ENCODE assay signal across 1 cellular context in the genomic region with DNA sequence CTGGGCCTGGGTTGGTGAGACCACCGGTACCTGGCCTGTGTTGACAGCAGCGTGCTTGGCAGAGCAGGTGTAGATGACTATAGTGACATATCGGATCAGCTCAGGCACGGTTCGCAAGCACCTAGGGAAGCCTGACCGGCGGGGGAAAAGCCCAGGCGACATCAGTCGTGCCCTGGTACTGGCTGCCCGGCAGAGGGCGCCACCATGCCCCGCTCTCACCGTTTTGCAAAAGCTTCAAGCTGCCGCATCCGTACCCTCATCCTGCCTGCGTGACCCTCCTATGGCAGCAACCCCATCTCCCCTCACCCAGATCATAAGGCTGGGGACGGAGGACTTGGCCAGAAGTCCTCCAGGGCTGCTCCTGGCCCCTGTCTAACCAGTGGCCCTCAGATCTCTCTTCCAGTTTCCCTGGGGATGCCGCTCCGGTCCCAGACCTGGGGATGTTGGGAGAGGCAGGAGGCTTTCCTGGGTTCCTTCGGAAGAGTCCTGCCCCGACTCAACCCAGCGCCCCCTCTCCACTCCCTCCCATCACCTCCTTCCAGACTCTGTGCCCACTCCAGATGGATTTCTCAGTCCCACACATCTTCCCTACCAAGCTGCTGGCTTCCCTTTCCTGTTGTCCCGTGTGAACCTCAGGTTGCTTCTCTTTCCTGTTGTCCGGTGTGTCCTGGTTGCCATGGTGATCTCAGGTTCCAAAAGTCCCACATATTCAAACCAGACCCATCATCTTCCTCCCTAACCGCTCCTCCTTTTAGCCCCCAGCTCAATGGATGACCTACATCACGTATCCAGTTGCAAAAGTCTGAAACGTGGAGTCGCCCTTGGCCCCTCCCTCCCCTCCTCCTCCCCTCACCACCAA.
TF ChIP-seq lines count a peak whose summit lies in the region.

No MANE protein-coding gene starts in this region.

TF ChIP-seq in GM12878, 131 proteins besides CTCF, POLR2A, EP300 and RAD21:
- 0 out of 2 replicates have a peak, but pooled peaks have one; percentile 9 for TF ChIP-seq ATF7 (IDR thresholded peaks at IDR 0.05; ENCODE audit: low read depth)
- TF ChIP-seq SMC3 (IDR thresholded peaks at IDR 0.05; ENCODE audit: borderline replicate concordance, low read length), result peak; percentile 51; the same call in 1 of the 2 replicates
- TF ChIP-seq CREB1 (IDR thresholded peaks at IDR 0.05; ENCODE audit: low read depth), result peak; percentile 68; the same call in 1 of the 2 replicates
- TF ChIP-seq EZH2 (IDR thresholded peaks at IDR 0.05; ENCODE audit: borderline replicate concordance, control insufficient read depth, low read depth, low read length), result 0 out of 2 replicates have a peak, but pooled peaks have one; percentile 17
- TF ChIP-seq RELA (IDR thresholded peaks at IDR 0.05; ENCODE audit: borderline replicate concordance, partially characterized antibody), result peak; percentile 36
- peak; percentile 46; the same call in 1 of the 2 replicates for TF ChIP-seq YY1 (IDR thresholded peaks at IDR 0.05; ENCODE audit: low read depth, low read length)
- peak; percentile 32 to 70; a peak in 3 of 4 replicates for TF ChIP-seq BHLHE40 (IDR thresholded peaks at IDR 0.05; ENCODE audit: borderline replicate concordance in 1 of 2, low read depth in 2 of 2, low read length in 1 of 2)
- peak; percentile 78 for TF ChIP-seq CREM (IDR thresholded peaks at IDR 0.05; ENCODE audit: low read depth)
- no peak for TF ChIP-seq EGR1 (IDR thresholded peaks at IDR 0.05; ENCODE audit: borderline replicate concordance in 1 of 2, low read depth in 2 of 2, low read length in 2 of 2)
- no peak for TF ChIP-seq SMAD5 (IDR thresholded peaks at IDR 0.05; ENCODE audit: low read depth)
- peak; percentile 56; the same call in 1 of the 2 replicates for TF ChIP-seq SMARCA5 (IDR thresholded peaks at IDR 0.05)
- TF ChIP-seq IKZF1 (conservative IDR thresholded peaks at IDR 0.05), result peak; percentile 30; the same call in 1 of the 2 replicates
- no peak for TF ChIP-seq RB1 (IDR thresholded peaks at IDR 0.05; ENCODE audit: borderline replicate concordance)
- peak; percentile 26; the same call in 1 of the 2 replicates for TF ChIP-seq PAX5 (IDR thresholded peaks at IDR 0.05; ENCODE audit: borderline replicate concordance, low read depth, low read length)
- no peak for TF ChIP-seq EED (IDR thresholded peaks at IDR 0.05; ENCODE audit: low read depth)
